Comparison of ENCODE assay signal across 1 cellular context in genomic region chr14:21437063-21437901, GRCh38.
TF ChIP-seq lines count a peak whose summit lies in the region.

No MANE protein-coding gene starts in this region.

TF ChIP-seq in HEK293, 187 proteins besides CTCF, POLR2A, EP300 and RAD21 (continued from another document):
- TF ChIP-seq ZNF664 (tag by site-specific recombination; IDR thresholded peaks at IDR 0.05), result no peak
- TF ChIP-seq ZNF76 (tag by site-specific recombination; IDR thresholded peaks at IDR 0.05; ENCODE audit: borderline replicate concordance, low read depth), result peak; percentile 56; the same call in 1 of the 2 replicates
- TF ChIP-seq ZNF677 (tag by site-specific recombination; IDR thresholded peaks at IDR 0.05), result no peak
- TF ChIP-seq OVOL3 (tag by site-specific recombination; IDR thresholded peaks at IDR 0.05), result 0 out of 2 replicates have a peak, but pooled peaks have one; percentile 14
- TF ChIP-seq ZNF521 (tag by site-specific recombination; IDR thresholded peaks at IDR 0.05), result no peak
- no peak for TF ChIP-seq ZNF311 (tag by site-specific recombination; IDR thresholded peaks at IDR 0.05; ENCODE audit: borderline replicate concordance)
- no peak for TF ChIP-seq ZNF362 (tag by site-specific recombination; IDR thresholded peaks at IDR 0.05)
- peak; percentile 97 for TF ChIP-seq ZNF398 (tag by site-specific recombination; IDR thresholded peaks at IDR 0.05)
- TF ChIP-seq ZNF776 (tag by site-specific recombination; IDR thresholded peaks at IDR 0.05; ENCODE audit: borderline replicate concordance), result no peak
- peak; percentile 42; the same call in 1 of the 2 replicates for TF ChIP-seq INSM2 (tag by site-specific recombination; IDR thresholded peaks at IDR 0.05)
- TF ChIP-seq ZNF449 (tag by site-specific recombination; IDR thresholded peaks at IDR 0.05), result no peak
- peak; percentile 96 for TF ChIP-seq ZNF600 (tag by site-specific recombination; IDR thresholded peaks at IDR 0.05)
- TF ChIP-seq ZNF830 (tag by site-specific recombination; IDR thresholded peaks at IDR 0.05; ENCODE audit: low read depth), result no peak
- TF ChIP-seq YY2 (tag by site-specific recombination; IDR thresholded peaks at IDR 0.05), result no peak
- no peak for TF ChIP-seq ZNF169 (tag by site-specific recombination; IDR thresholded peaks at IDR 0.05)
- no peak for TF ChIP-seq ZNF645 (tag by site-specific recombination; IDR thresholded peaks at IDR 0.05)
- no peak for TF ChIP-seq IKZF3 (tag by site-specific recombination; IDR thresholded peaks at IDR 0.05)
- peak; percentile 82 for TF ChIP-seq ZBTB17 (tag by site-specific recombination; IDR thresholded peaks at IDR 0.05)
- TF ChIP-seq ZNF404 (tag by site-specific recombination; IDR thresholded peaks at IDR 0.05), result no peak
- TF ChIP-seq ZSCAN4 (tag by site-specific recombination; IDR thresholded peaks at IDR 0.05), result no peak
- peak; percentile 47; the same call in 1 of the 2 replicates for TF ChIP-seq ZEB2 (tag by site-specific recombination; IDR thresholded peaks at IDR 0.05)
- TF ChIP-seq KLF10 (tag by site-specific recombination; IDR thresholded peaks at IDR 0.05), result 0 out of 2 replicates have a peak, but pooled peaks have one; percentile 37
- TF ChIP-seq ZNF140 (tag by site-specific recombination; IDR thresholded peaks at IDR 0.05), result no peak
- TF ChIP-seq ZXDB (tag by site-specific recombination; IDR thresholded peaks at IDR 0.05), result peak; percentile 84
- TF ChIP-seq GFI1B (tag by site-specific recombination; IDR thresholded peaks at IDR 0.05), result no peak
- TF ChIP-seq SP3 (tag by site-specific recombination; IDR thresholded peaks at IDR 0.05), result peak; percentile 96
- 0 out of 2 replicates have a peak, but pooled peaks have one; percentile 27 for TF ChIP-seq MZF1 (tag by site-specific recombination; IDR thresholded peaks at IDR 0.05; ENCODE audit: borderline replicate concordance)
- no peak for TF ChIP-seq PRDM2 (tag by site-specific recombination; IDR thresholded peaks at IDR 0.05; ENCODE audit: borderline replicate concordance)
- no peak for TF ChIP-seq OSR2 (tag by site-specific recombination; IDR thresholded peaks at IDR 0.05)
- no peak for TF ChIP-seq BCL11B (tag by site-specific recombination; IDR thresholded peaks at IDR 0.05; ENCODE audit: low read depth)
- TF ChIP-seq ZNF324 (tag by site-specific recombination; IDR thresholded peaks at IDR 0.05), result 0 out of 2 replicates have a peak, but pooled peaks have one; percentile 50
- no peak for TF ChIP-seq ZFP3 (tag by site-specific recombination; IDR thresholded peaks at IDR 0.05; ENCODE audit: low read depth)
- no peak for TF ChIP-seq ZNF624 (tag by site-specific recombination; IDR thresholded peaks at IDR 0.05)
- TF ChIP-seq ZNF280D (tag by site-specific recombination; IDR thresholded peaks at IDR 0.05), result no peak
- peak; percentile 76 for TF ChIP-seq KLF1 (tag by site-specific recombination; IDR thresholded peaks at IDR 0.05)
- no peak for TF ChIP-seq ZNF10 (tag by site-specific recombination; IDR thresholded peaks at IDR 0.05)
- TF ChIP-seq ZNF223 (tag by site-specific recombination; IDR thresholded peaks at IDR 0.05), result no peak
- no peak for TF ChIP-seq ZNF138 (tag by site-specific recombination; IDR thresholded peaks at IDR 0.05; ENCODE audit: borderline replicate concordance)
- TF ChIP-seq SALL2 (tag by site-specific recombination; IDR thresholded peaks at IDR 0.05; ENCODE audit: borderline replicate concordance), result no peak
- TF ChIP-seq ZNF571 (tag by site-specific recombination; IDR thresholded peaks at IDR 0.05), result no peak
- TF ChIP-seq ZNF394 (tag by site-specific recombination; IDR thresholded peaks at IDR 0.05; ENCODE audit: borderline replicate concordance), result no peak
- TF ChIP-seq SCRT2 (tag by site-specific recombination; IDR thresholded peaks at IDR 0.05), result no peak; the same call in 1 of the 2 replicates
- no peak for TF ChIP-seq ZFP41 (tag by site-specific recombination; IDR thresholded peaks at IDR 0.05; ENCODE audit: borderline replicate concordance)
- TF ChIP-seq ZNF155 (tag by site-specific recombination; IDR thresholded peaks at IDR 0.05), result no peak
- no peak for TF ChIP-seq ZSCAN16 (tag by site-specific recombination; IDR thresholded peaks at IDR 0.05)
- TF ChIP-seq ZNF202 (tag by site-specific recombination; IDR thresholded peaks at IDR 0.05; ENCODE audit: borderline replicate concordance), result no peak
